ENCODE assay signal across 38 cellular contexts in genomic region chr11:116847612-116848011, GRCh38. TPM values are rescaled to one million over a fixed set of nuclear protein-coding genes. Genes with fewer than 3 reads are reported as not detected.
DNase-seq lines count a peak whose midpoint lies in the region; FAIRE-seq and TF ChIP-seq lines count a peak whose summit lies in the region.
"Had no signal": no experiment of that assay in that cellular context is flagged by ENCODE, and none has a peak within 500 bp of the region (broad histone marks: within the 10 kb centered on the region; RNA-seq: fewer than 3 reads in every experiment).

No MANE protein-coding gene starts in this region.

- peak; percentile 57 for DNase-seq in activated effector memory CD4-positive, alpha-beta T cell treated with anti-CD3 and anti-CD28 coated beads, Interleukin-2, amount 50 U/mL, for 16 hours
- no peak for DNase-seq in activated effector memory CD4-positive, alpha-beta T cell treated with Interleukin-2 at 50 U/mL for 16 hours
- DNase-seq in astrocyte (ENCODE audit: low read depth) = no peak
- no peak for DNase-seq in substantia nigra (lab: John Stamatoyannopoulos, UW)
- no peak for DNase-seq in NCI-H446 (lab: John Stamatoyannopoulos, UW)
- no peak for DNase-seq in GM20000 (ENCODE audit: low spot score)
- DNase-seq: 8988T; ACHN; AML-193; BE2C; C1 segment of cervical spinal cord; Caco-2; Calu3; CD4-positive, alpha-beta T cell; CD4-positive, CD25-positive, alpha-beta regulatory T cell; CD8-positive, alpha-beta memory T cell; CD8-positive, alpha-beta T cell; COR-L47; DMS 273 treated with DMSO at 0.1 percent for 48 hours; DMS153; DMS53; DMS79; DMS79 treated with DMSO at 0.1 percent for 48 hours; DND-41; EL had no signal

- no peak for FAIRE-seq in astrocyte (lab: Jason Lieb, UNC)
- FAIRE-seq: A204.1, A549, D721Med had no signal

- peaks cover 10% of the 10 kb centered on the region for H3K36me3 ChIP-seq in astrocyte (ENCODE audit: insufficient read depth, low read length)

- TF ChIP-seq CTCF in astrocyte (IDR thresholded peaks at IDR 0.05; ENCODE audit: insufficient read depth, low read depth, low read length) (no peak), GM20000 (IDR thresholded peaks at IDR 0.05; ENCODE audit: extremely low read depth, missing control alignments) (no peak)

- H3K4me2 ChIP-seq in astrocyte (ENCODE audit: low read length) = no peak overlapping the region
- H3K4me2 ChIP-seq: A549, BLaER1 had no signal

- H3K4me1 Mint-ChIP-seq in astrocyte (ENCODE audit: low read depth, unreplicated experiment) = peaks cover 16% of the 10 kb centered on the region

- H3K4me3 Mint-ChIP-seq in astrocyte (ENCODE audit: unreplicated experiment) = no peak overlapping the region
- H3K4me3 Mint-ChIP-seq: B cell; CD14-positive monocyte; CD4-positive, alpha-beta memory T cell; CD4-positive, alpha-beta T cell; CD8-positive, alpha-beta memory T cell; CD8-positive, alpha-beta T cell had no signal

- peaks cover 12% of the 10 kb centered on the region for H3K4me1 ChIP-seq in astrocyte (ENCODE audit: insufficient read depth, low read length)
- H3K4me1 ChIP-seq: A549, BE2C had no signal

- no peaks in the 10 kb centered on the region for H4K20me1 ChIP-seq in astrocyte (ENCODE audit: insufficient read depth, low read length)
- H4K20me1 ChIP-seq: BLaER1 treated with 17β-estradiol and CSF1 and Interleukin-3, amounts not matched to agents 10 nM and 100 nM had no signal

- H3K9ac ChIP-seq in astrocyte (ENCODE audit: low read length) = no peak overlapping the region
- H3K9ac ChIP-seq: BLaER1; BLaER1 treated with 17β-estradiol and CSF1 and Interleukin-3, amounts not matched to agents 10 nM and 100 nM had no signal

- H3K9me3 ChIP-seq in astrocyte (ENCODE audit: insufficient read depth, low read depth, low read length) = no peaks in the 10 kb centered on the region
- H3K9me3 ChIP-seq: A549; BE2C; BLaER1; BLaER1 treated with 17β-estradiol and CSF1 and Interleukin-3, amounts not matched to agents 10 nM and 100 nM; Caco-2 had no signal

- H3K27me3 Mint-ChIP-seq in astrocyte (ENCODE audit: low read depth, unreplicated experiment) = no peaks in the 10 kb centered on the region
- H3K27me3 Mint-ChIP-seq: B cell; CD4-positive, alpha-beta memory T cell; CD4-positive, alpha-beta T cell; CD4-positive, CD25-positive, alpha-beta regulatory T cell; CD8-positive, alpha-beta memory T cell had no signal

- no peaks in the 10 kb centered on the region for H3K27me3 ChIP-seq in astrocyte (ENCODE audit: insufficient read depth, low read length)
- H3K27me3 ChIP-seq: BE2C; BLaER1; BLaER1 treated with 17β-estradiol and CSF1 and Interleukin-3, amounts not matched to agents 10 nM and 100 nM had no signal

- peak overlapping the region; percentile 44 for H3K27ac Mint-ChIP-seq in astrocyte (ENCODE audit: unreplicated experiment)
- H3K27ac Mint-ChIP-seq: B cell; CD4-positive, alpha-beta T cell; CD8-positive, alpha-beta T cell had no signal

- H3K79me2 ChIP-seq in astrocyte (ENCODE audit: insufficient read depth, low read length) = no peaks in the 10 kb centered on the region

- no peak overlapping the region for H2AFZ ChIP-seq in astrocyte (ENCODE audit: low read depth, low read length)

- H3K36me3 Mint-ChIP-seq in astrocyte (ENCODE audit: low read depth, unreplicated experiment) = peaks cover 33% of the 10 kb centered on the region

- H3K27ac ChIP-seq in astrocyte (ENCODE audit: low read depth, low read length) = no peak overlapping the region
- peak overlapping the region; percentile 38 for H3K27ac ChIP-seq in substantia nigra (ENCODE audit: low read depth, low read length, poor library complexity, severe bottlenecking)
- H3K27ac ChIP-seq: 22Rv1, A549, BLaER1, C4-2B had no signal

- H3K4me3 ChIP-seq in astrocyte (ENCODE audit: insufficient read depth, low read depth, low read length) = no peak overlapping the region
- H3K4me3 ChIP-seq: A549; BLaER1; BLaER1 treated with 17β-estradiol and CSF1 and Interleukin-3, amounts not matched to agents 10 nM and 100 nM had no signal

- H3K9me3 Mint-ChIP-seq in astrocyte (ENCODE audit: unreplicated experiment) = no peaks in the 10 kb centered on the region
- H3K9me3 Mint-ChIP-seq: CD4-positive, alpha-beta memory T cell; CD4-positive, alpha-beta T cell; CD4-positive, CD25-positive, alpha-beta regulatory T cell; CD8-positive, alpha-beta memory T cell; CD8-positive, alpha-beta T cell had no signal

RNA-seq across cellular contexts. Expression of gene APOA1, which starts 10.2 kb away (rescaled TPM):
- total RNA-seq in astrocyte = 3.9 and 6.0 TPM in 2 replicates
- total RNA-seq: A172; B cell; Calu3; CD4-positive, CD25-positive, alpha-beta regulatory T cell had no signal

RNA-seq across cellular contexts. Expression of gene APOC3, which starts 17.9 kb away (rescaled TPM):
- total RNA-seq in astrocyte = not detected in 2 replicates
- total RNA-seq: A172; A673; B cell; Calu3; CD4-positive, alpha-beta memory T cell; CD4-positive, alpha-beta T cell; CD4-positive, CD25-positive, alpha-beta regulatory T cell; CD8-positive, alpha-beta memory T cell; CD8-positive, alpha-beta T cell; Daoy had no signal

RNA-seq across cellular contexts. Expression of gene APOA4, which starts 24.5 kb away (rescaled TPM):
- total RNA-seq in astrocyte = not detected in 2 replicates
- total RNA-seq: A172; A673; B cell; Calu3; CD4-positive, alpha-beta memory T cell; CD4-positive, alpha-beta T cell; CD4-positive, CD25-positive, alpha-beta regulatory T cell; CD8-positive, alpha-beta memory T cell; CD8-positive, alpha-beta T cell; Daoy had no signal

RNA-seq across cellular contexts. Expression of gene APOA5, which starts 55.9 kb away (rescaled TPM):
- not detected in 2 replicates for total RNA-seq in astrocyte
- total RNA-seq: A172; A673; B cell; Calu3; CD4-positive, alpha-beta memory T cell; CD4-positive, alpha-beta T cell; CD4-positive, CD25-positive, alpha-beta regulatory T cell; CD8-positive, alpha-beta memory T cell; CD8-positive, alpha-beta T cell; Daoy had no signal

RNA-seq across cellular contexts. Expression of gene ZPR1, which starts 59.8 kb away (rescaled TPM):
- total RNA-seq in astrocyte = 65.1 and 67.3 TPM in 2 replicates
